8 cellular contexts compared by ENCODE assay signal in genomic region chr9:108934323-108934885, GRCh38. TPM values are rescaled to one million over a fixed set of nuclear protein-coding genes. Genes with fewer than 3 reads are reported as not detected.
DNase-seq lines count a peak whose midpoint lies in the region; ATAC-seq lines count a peak whose summit lies in the region.

Gene ABITRAM, plus strand, starts transcription at chr9:108934400. Its CDS starts 87 bp downstream, at chr9:108934487.

- H3K4me2 ChIP-seq in BLaER1 treated with 17β-estradiol and CSF1 and Interleukin-3, amounts not matched to agents 10 nM and 100 nM: peak within 1 kb of the TSS; percentile 88 to 97 (median 92)

- DNase-seq in NCI-H748 (lab: John Stamatoyannopoulos, UW; ENCODE audit: unreplicated experiment) (peak; percentile 94), medulla oblongata (ENCODE audit: extremely low spot score) (peak; percentile 91)
- DNase-seq in activated CD4-positive, alpha-beta memory T cell treated with anti-CD3 and anti-CD28 coated beads, Interleukin-2, amount 10 ng/mL, durations not matched to agents 7 days and 5 days: peak; percentile 80
- peak in 2 of 3 donors; percentile 70 to 75 for DNase-seq in effector memory CD4-positive, alpha-beta T cell
- peak; percentile 35 to 62 (median 47) for DNase-seq in stimulated activated CD4-positive, alpha-beta T cell treated with anti-CD3 and anti-CD28 coated beads, TNF-alpha, amount 100 ng/mL, for 48 hours (ENCODE audit: low read depth in 3 of 3)

- H3K9ac ChIP-seq in BLaER1 treated with 17β-estradiol and CSF1 and Interleukin-3, amounts not matched to agents 10 nM and 100 nM: peak within 1 kb of the TSS; percentile 78 to 90 (median 89)

- ATAC-seq in GM19324 (IDR thresholded peaks at IDR 0.05; ENCODE audit: low FRiP score, unreplicated experiment) (peak; percentile 89), HG03457 (IDR thresholded peaks at IDR 0.05; ENCODE audit: unreplicated experiment) (peak; percentile 74)

- H3K9me3 Mint-ChIP-seq in activated CD4-positive, alpha-beta memory T cell treated with anti-CD3 and anti-CD28 coated beads, Interleukin-2, amount 10 ng/mL, durations not matched to agents 7 days and 5 days: no peaks in the 10 kb centered on the region

- H3K4me1 ChIP-seq in BLaER1 treated with 17β-estradiol and CSF1 and Interleukin-3, amounts not matched to agents 10 nM and 100 nM: peaks cover 22 to 29% (median 25%) of the 10 kb centered on the region in 10 experiments
- H3K4me1 ChIP-seq in effector memory CD4-positive, alpha-beta T cell (ENCODE audit: control insufficient read depth, insufficient read depth, low read length, poor library complexity, severe bottlenecking): peaks cover 17% of the 10 kb centered on the region

- H3K4me1 Mint-ChIP-seq in activated CD4-positive, alpha-beta memory T cell treated with anti-CD3 and anti-CD28 coated beads, Interleukin-2, amount 10 ng/mL, durations not matched to agents 7 days and 5 days: peaks cover 37% of the 10 kb centered on the region

- peaks cover 0 to 13% (median 0%) of the 10 kb centered on the region in 11 experiments; a peak in 3 of 22 replicates for H4K20me1 ChIP-seq in BLaER1 treated with 17β-estradiol and CSF1 and Interleukin-3, amounts not matched to agents 10 nM and 100 nM

- POLR2A ChIA-PET in activated CD4-positive, alpha-beta memory T cell treated with anti-CD3 and anti-CD28 coated beads, Interleukin-2, amount 10 ng/mL, durations not matched to agents 7 days and 5 days (lab: Charles Lee): interaction anchor here (0.8 to 0.9 kb wide), 2 partner anchors 9 to 14 kb away, joined by 3 to 4 read pairs; no protein-coding TSS in a partner anchor

- CTCF ChIA-PET in activated CD4-positive, alpha-beta memory T cell treated with anti-CD3 and anti-CD28 coated beads, Interleukin-2, amount 10 ng/mL, durations not matched to agents 7 days and 5 days (lab: Charles Lee): interaction anchor here (0.6 to 1.2 kb wide), 3 partner anchors 17 to 31 kb away, joined by 3 read pairs; no protein-coding TSS in a partner anchor

- H3K4me3 Mint-ChIP-seq in activated CD4-positive, alpha-beta memory T cell treated with anti-CD3 and anti-CD28 coated beads, Interleukin-2, amount 10 ng/mL, durations not matched to agents 7 days and 5 days: peak within 1 kb of the TSS; percentile 97

- H3K27ac Mint-ChIP-seq in activated CD4-positive, alpha-beta memory T cell treated with anti-CD3 and anti-CD28 coated beads, Interleukin-2, amount 10 ng/mL, durations not matched to agents 7 days and 5 days: peak within 1 kb of the TSS; percentile 96

- H3K9me3 ChIP-seq in BLaER1 treated with 17β-estradiol and CSF1 and Interleukin-3, amounts not matched to agents 10 nM and 100 nM (replicated peaks in 1 of 11): no peaks in the 10 kb centered on the region
- H3K9me3 ChIP-seq in effector memory CD4-positive, alpha-beta T cell (ENCODE audit: control insufficient read depth, low read length): no peaks in the 10 kb centered on the region

- H3K36me3 ChIP-seq in BLaER1 treated with 17β-estradiol and CSF1 and Interleukin-3, amounts not matched to agents 10 nM and 100 nM: peaks cover 15 to 46% (median 33%) of the 10 kb centered on the region in 11 experiments
- peaks cover 4% of the 10 kb centered on the region for H3K36me3 ChIP-seq in effector memory CD4-positive, alpha-beta T cell (ENCODE audit: control insufficient read depth, insufficient read depth, low read length)

- peaks cover 10% of the 10 kb centered on the region for H3K36me3 Mint-ChIP-seq in activated CD4-positive, alpha-beta memory T cell treated with anti-CD3 and anti-CD28 coated beads, Interleukin-2, amount 10 ng/mL, durations not matched to agents 7 days and 5 days (ENCODE audit: low read depth)

- H3K27me3 ChIP-seq in BLaER1 treated with 17β-estradiol and CSF1 and Interleukin-3, amounts not matched to agents 10 nM and 100 nM: no peaks in the 10 kb centered on the region
- H3K27me3 ChIP-seq in effector memory CD4-positive, alpha-beta T cell (replicated peaks; ENCODE audit: control insufficient read depth, insufficient read depth, low read length, poor library complexity, severe bottlenecking): no peaks in the 10 kb centered on the region

- no peaks in the 10 kb centered on the region for H3K27me3 Mint-ChIP-seq in activated CD4-positive, alpha-beta memory T cell treated with anti-CD3 and anti-CD28 coated beads, Interleukin-2, amount 10 ng/mL, durations not matched to agents 7 days and 5 days

- H3K27ac ChIP-seq in BLaER1 treated with 17β-estradiol and CSF1 and Interleukin-3, amounts not matched to agents 10 nM and 100 nM: peak within 1 kb of the TSS; percentile 77 to 91 (median 82)
- peak within 1 kb of the TSS; percentile 89 for H3K27ac ChIP-seq in effector memory CD4-positive, alpha-beta T cell (ENCODE audit: insufficient read depth, low read length, poor library complexity, severe bottlenecking)

- peak within 1 kb of the TSS; percentile 71 to 97 (median 86) for H3K4me3 ChIP-seq in BLaER1 treated with 17β-estradiol and CSF1 and Interleukin-3, amounts not matched to agents 10 nM and 100 nM
- H3K4me3 ChIP-seq in effector memory CD4-positive, alpha-beta T cell (ENCODE audit: insufficient read depth, low read depth, low read length, poor library complexity, severe bottlenecking): peak within 1 kb of the TSS; percentile 82

RNA-seq across cellular contexts. Expression of gene ABITRAM, which starts in this region (rescaled TPM):
- total RNA-seq in activated CD4-positive, alpha-beta memory T cell treated with anti-CD3 and anti-CD28 coated beads, Interleukin-2, amount 10 ng/mL, durations not matched to agents 7 days and 5 days: 10 to 100 TPM; 10.0 to 10.1 TPM

Comparison
In these comparisons a context has a peak if more than half of its experiments do, and no peak if none do; other contexts are left out.
1. Peak in every context shown above with its lines: DNase-seq, ATAC-seq, H3K4me3 ChIP-seq and H3K27ac ChIP-seq.